In genomic region chr2:172844021-172844420, GRCh38 we compare ENCODE assay signal across 20 cellular contexts.
"Had no signal": no experiment of that assay in that cellular context is flagged by ENCODE, and none has a peak within 500 bp of the region (broad histone marks: within the 10 kb centered on the region; RNA-seq: fewer than 3 reads in every experiment).

No MANE protein-coding gene starts in this region.

- H3K9me3 ChIP-seq: mucosa of descending colon had no signal

- H3K27me3 ChIP-seq: dorsolateral prefrontal cortex, hepatocyte had no signal

- DNase-seq: activated CD4-positive, alpha-beta T cell treated with anti-CD3 and anti-CD28 coated beads, Interleukin-2, amount 10 ng/mL, durations not matched to agents 24 days and 14 days; activated CD8-positive, alpha-beta T cell treated with anti-CD3 and anti-CD28 coated beads for 36 hours; activated naive CD4-positive, alpha-beta T cell treated with Interleukin-2 at 50 U/mL for 16 hours; activated naive CD8-positive, alpha-beta T cell treated with anti-CD3 and anti-CD28 coated beads, Interleukin-2, amount 10 ng/mL, durations not matched to agents 7 days and 5 days; activated T-cell treated with anti-CD3 and anti-CD28 coated beads, Interleukin-2, amount 50 U/mL, for 1 hour; amygdala; central memory CD4-positive, alpha-beta T cell; dorsolateral prefrontal cortex; foreskin fibroblast; mesenchymal stem cell; mucosa of descending colon; naive B cell; stimulated activated CD4-positive, alpha-beta T cell treated with anti-CD3 and anti-CD28 coated beads, Interleukin-15, amount 100 ng/mL, for 24 hours; stimulated activated CD4-positive, alpha-beta T cell treated with anti-CD3 and anti-CD28 coated beads, Interleukin-4, amount 100 ng/mL, for 1 hour; stimulated activated naive CD8-positive, alpha-beta T cell treated with anti-CD3 and anti-CD28 coated beads, Interleukin-15, amount 100 ng/mL, for 72 hours; T-cell; T-helper 9 cell had no signal

- H3K27ac ChIP-seq: epithelial cell of prostate, hepatocyte had no signal

- H3K4me3 ChIP-seq: dorsolateral prefrontal cortex, hepatocyte, mucosa of descending colon, skin epidermis had no signal

- ATAC-seq: activated CD8-positive, alpha-beta T cell treated with anti-CD3 and anti-CD28 coated beads for 36 hours; mucosa of descending colon; stimulated activated naive CD8-positive, alpha-beta T cell treated with anti-CD3 and anti-CD28 coated beads, Interleukin-15, amount 100 ng/mL, for 72 hours; T-cell had no signal
